Comparison of ENCODE assay signal across 8 cellular contexts in genomic region chr11:111926505-111927391, GRCh38. TPM values are rescaled to one million over a fixed set of nuclear protein-coding genes. Genes with fewer than 3 reads are reported as not detected.
DNase-seq lines count a peak whose midpoint lies in the region; ATAC-seq and TF ChIP-seq lines count a peak whose summit lies in the region.

No MANE protein-coding gene starts in this region.

- peak overlapping the region; percentile 71 for H3K4me2 ChIP-seq in mammary epithelial cell (ENCODE audit: insufficient read depth, low read depth, low read length)

- BruUV-seq in mammary epithelial cell (replicated peaks; lab: Mats Ljungman, UMichigan): TSS peak; percentile 92

- POLR2A ChIA-PET in AG04449 (lab: Yijun Ruan, JAX): interaction anchor here (0.6 to 2.0 kb wide), 9 partner anchors 8 to 92 kb away, joined by 3 to 10 read pairs (median 3); partner anchors contain the start of genes C11orf52, CRYAB and DIXDC1

- DNase-seq in AG04449 (ENCODE audit: low read depth, low spot score) (peak; percentile 85), NCI-H2196 (lab: John Stamatoyannopoulos, UW; ENCODE audit: unreplicated experiment) (peak; percentile 99), mammary epithelial cell (peak; percentile 94)

- in situ Hi-C loops in mammary epithelial cell (cut with MboI; ENCODE audit: low sequenced_read_pairs in 2 of 2): no loop called here

- H4K20me1 ChIP-seq in mammary epithelial cell (ENCODE audit: insufficient read depth, low read length): no peaks in the 10 kb centered on the region

- dilution Hi-C loops in mammary epithelial cell (cut with HindIII; ENCODE audit: low sequenced_read_pairs): loop anchor here (5.0 to 10.0 kb wide), 3 partner anchors 49 to 81 kb away; partner anchors contain the start of genes CFAP68 and FDXACB1

- H3K27me3 ChIP-seq in mammary epithelial cell (ENCODE audit: insufficient read depth, low read length) (no peaks in the 10 kb centered on the region), iPS-20b (ENCODE audit: insufficient read depth, low read length) (no peaks in the 10 kb centered on the region)

- H3K9ac ChIP-seq in mammary epithelial cell (ENCODE audit: insufficient read depth, low read length): peak overlapping the region; percentile 73
- H3K9ac ChIP-seq in iPS-20b (ENCODE audit: low read depth, low read length): peak overlapping the region; percentile 72; the same call in 1 of the 2 replicates

- peaks cover 10% of the 10 kb centered on the region for H3K4me1 ChIP-seq in mammary epithelial cell (ENCODE audit: insufficient read depth, low read length)
- peaks cover 8% of the 10 kb centered on the region; the same call in 1 of the 2 replicates for H3K4me1 ChIP-seq in iPS-20b (ENCODE audit: insufficient read depth, low read length)

- peak overlapping the region; percentile 77 for H2AFZ ChIP-seq in mammary epithelial cell (ENCODE audit: low read depth, low read length)

- no peaks in the 10 kb centered on the region for H3K36me3 ChIP-seq in mammary epithelial cell (ENCODE audit: insufficient read depth, low read length)
- H3K36me3 ChIP-seq in iPS-20b (ENCODE audit: insufficient read depth, low read depth, low read length): no peaks in the 10 kb centered on the region

- CTCF ChIA-PET in AG04449 (lab: Yijun Ruan, JAX) (interaction anchor here (0.7 to 7.7 kb wide), 13 partner anchors 8 to 353 kb away, joined by 3 to 134 read pairs (median 5); partner anchors contain the start of genes ALG9, C11orf52 and DIXDC1), mammary epithelial cell (lab: Charles Lee; ENCODE audit: low non-redundant PET) (interaction anchor here (0.6 to 0.7 kb wide), 6 partner anchors 17 to 56 kb away, joined by 3 to 23 read pairs (median 4); no protein-coding TSS in a partner anchor)

- no peaks in the 10 kb centered on the region for H3K9me3 ChIP-seq in mammary epithelial cell (replicated peaks; ENCODE audit: insufficient read depth, low read length)
- H3K9me3 ChIP-seq in iPS-20b (ENCODE audit: insufficient read depth, low read depth, low read length): no peaks in the 10 kb centered on the region

- H3K27ac ChIP-seq in VCaP: peak overlapping the region; percentile 85
- H3K27ac ChIP-seq in mammary epithelial cell (ENCODE audit: insufficient read depth, low read depth, low read length): peak overlapping the region; percentile 67
- H3K27ac ChIP-seq in iPS-20b (ENCODE audit: low read length): peak overlapping the region; percentile 50
- H3K27ac ChIP-seq in skin epidermis: peak overlapping the region in 19 of 21 experiments; percentile 10 to 89 (median 77)

- intact Hi-C loops in mammary epithelial cell (cut with micrococcal nuclease): loop anchor here (1.0 kb wide), 1 partner anchor 47 kb away; the partner anchor contains the start of genes CFAP68 and FDXACB1

- H3K4me3 ChIP-seq in AG04449 (ENCODE audit: low read depth, low read length): peak overlapping the region; percentile 49
- peak overlapping the region; percentile 26 to 48 (median 37) for H3K4me3 ChIP-seq in mammary epithelial cell (replicated peaks in 1 of 3; ENCODE audit: insufficient read depth in 1 of 3, low read depth in 2 of 3, low read length in 3 of 3)
- H3K4me3 ChIP-seq in iPS-20b (ENCODE audit: low read length): peak overlapping the region; percentile 64
- peak overlapping the region; percentile 24 to 41 (median 29) for H3K4me3 ChIP-seq in skin epidermis

- no peaks in the 10 kb centered on the region for H3K79me2 ChIP-seq in mammary epithelial cell (ENCODE audit: insufficient read depth, low read length)

- TF ChIP-seq CTCF in AG04449 (IDR thresholded peaks at IDR 0.05; ENCODE audit: insufficient read depth, low read length, missing control alignments): no peak
- TF ChIP-seq CTCF in VCaP (conservative IDR thresholded peaks at IDR 0.05): no peak
- peak in 1 of 2 donors; percentile 3 for TF ChIP-seq CTCF in mammary epithelial cell (conservative IDR thresholded peaks at IDR 0.05 in 1 of 2, IDR thresholded peaks at IDR 0.05 in 1 of 2; ENCODE audit: extremely low read depth in 1 of 2, insufficient read depth in 1 of 2, low read depth in 1 of 2, low read length in 2 of 2)

- peak; percentile 79 for ATAC-seq in GM18873 (IDR thresholded peaks at IDR 0.05; ENCODE audit: low FRiP score, unreplicated experiment)
- peak; percentile 91 for ATAC-seq in HG03135 (IDR thresholded peaks at IDR 0.05; ENCODE audit: unreplicated experiment)

- 4% methylated on average over 14 of the region's 47 CpGs for WGBS in mammary epithelial cell (ENCODE audit: low coverage, missing lambda C conversion rate)

RNA-seq across cellular contexts. Expression of gene C11orf52, which starts 8.0 kb away (rescaled TPM):
- total RNA-seq in mammary epithelial cell: 1 to 10 TPM in 1 of 2 donors, under 1 TPM in 1; 0.67 to 1.6 TPM
- polyA plus RNA-seq in mammary epithelial cell: 1.5 TPM
- polyA minus RNA-seq in mammary epithelial cell: not detected

RNA-seq across cellular contexts. Expression of gene DIXDC1, which starts 10.4 kb away (rescaled TPM):
- 10 to 100 TPM in 1 of 2 donors, 1 to 10 TPM in 1; 5.1 to 23.7 TPM for total RNA-seq in mammary epithelial cell
- 6.2 TPM for polyA plus RNA-seq in mammary epithelial cell
- 15.9 TPM for polyA minus RNA-seq in mammary epithelial cell

RNA-seq across cellular contexts. Expression of gene HSPB2, which starts 14.2 kb away (rescaled TPM):
- total RNA-seq in mammary epithelial cell: 1 to 10 TPM in 1 of 2 donors, under 1 TPM in 1; 0.38 to 1.3 TPM
- 0.16 TPM for polyA plus RNA-seq in mammary epithelial cell
- polyA minus RNA-seq in mammary epithelial cell: not detected

RNA-seq across cellular contexts. Expression of gene CRYAB, which starts 15.2 kb away (rescaled TPM):
- total RNA-seq in mammary epithelial cell: 100 to 1,000 TPM in 1 of 2 donors, 10 to 100 TPM in 1; 12.7 to 110 TPM
- 8.1 TPM for polyA plus RNA-seq in mammary epithelial cell
- 29.4 TPM for polyA minus RNA-seq in mammary epithelial cell

RNA-seq across cellular contexts. Expression of gene CFAP68, which starts 47.4 kb away (rescaled TPM):
- total RNA-seq in mammary epithelial cell: 10 to 100 TPM; 12.5 to 23.7 TPM
- 27.4 TPM for polyA plus RNA-seq in mammary epithelial cell
- polyA minus RNA-seq in mammary epithelial cell: 1.6 TPM

Comparison
In these comparisons a context has a peak if more than half of its experiments do, and no peak if none do; other contexts are left out.
1. Peak in every context shown above with its lines: DNase-seq, ATAC-seq, H3K4me3 ChIP-seq and H3K27ac ChIP-seq.